Comparison of ENCODE assay signal across 24 cellular contexts in the genomic region with DNA sequence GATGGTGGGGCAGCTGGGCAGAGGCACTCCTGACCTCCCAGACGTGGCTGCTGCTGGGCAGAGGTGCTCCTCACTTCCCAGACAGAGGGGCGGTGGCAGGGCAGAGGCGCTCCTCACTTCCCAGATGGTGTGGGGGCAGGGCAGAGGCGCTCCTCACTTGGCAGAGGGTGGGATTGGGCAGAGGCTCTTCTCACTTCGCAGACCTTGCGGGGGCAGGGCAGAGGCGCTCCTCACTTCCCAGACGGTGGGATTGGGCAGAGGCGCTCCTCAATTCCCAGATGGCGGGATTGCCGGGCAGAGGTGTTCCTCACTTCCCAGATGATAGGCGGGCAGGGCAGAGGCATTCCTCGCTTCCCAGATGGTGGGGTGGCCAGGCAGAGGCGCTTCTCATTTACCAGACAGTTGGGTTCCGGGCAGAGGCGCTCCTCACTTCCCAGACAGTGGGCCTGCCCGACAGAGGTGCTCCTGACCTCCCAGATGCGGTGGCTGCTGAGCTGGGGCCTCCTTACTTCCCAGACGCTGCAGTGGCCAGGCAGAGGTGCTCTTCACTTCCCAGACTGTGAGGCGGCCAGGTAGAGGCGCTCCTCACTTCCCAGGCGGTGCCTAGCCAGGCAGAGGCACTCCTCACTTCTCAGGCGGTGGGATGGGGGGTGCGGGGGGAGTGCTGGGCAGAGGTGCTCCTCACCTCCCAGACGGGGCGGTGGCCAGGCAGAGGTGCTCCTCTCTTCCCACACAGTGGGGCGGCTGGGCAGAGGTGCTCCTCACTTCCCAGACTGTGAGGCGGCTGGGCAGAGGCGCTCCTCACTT. TPM values are rescaled to one million over a fixed set of nuclear protein-coding genes. Genes with fewer than 3 reads are reported as not detected.
DNase-seq lines count a peak whose midpoint lies in the region; TF ChIP-seq lines count a peak whose summit lies in the region.
"Had no signal": no experiment of that assay in that cellular context is flagged by ENCODE, and none has a peak within 500 bp of the region (broad histone marks: within the 10 kb centered on the region; RNA-seq: fewer than 3 reads in every experiment).

No MANE protein-coding gene starts in this region.

- no peaks in the 10 kb centered on the region for H3K9me2 ChIP-seq in Karpas-422 (replicated peaks; ENCODE audit: insufficient read depth, low read length)

- no peak overlapping the region for H3K27ac Mint-ChIP-seq in endodermal cell
- H3K27ac Mint-ChIP-seq: CD4-positive, alpha-beta T cell; CD8-positive, alpha-beta T cell had no signal

- no peaks in the 10 kb centered on the region for H3K79me2 ChIP-seq in Karpas-422 (ENCODE audit: low read length)

- H3K9me3 ChIP-seq in Karpas-422 (ENCODE audit: low read length) (no peaks in the 10 kb centered on the region), endodermal cell (ENCODE audit: control insufficient read depth, low read length) (no peaks in the 10 kb centered on the region), neuronal stem cell (replicated peaks in 1 of 2; ENCODE audit: control insufficient read depth in 2 of 2, insufficient read depth in 1 of 2, low read depth in 1 of 2, low read length in 2 of 2) (peaks cover 0 to 8% of the 10 kb centered on the region in 2 donors)

- H3K14ac ChIP-seq in neuronal stem cell (ENCODE audit: low read length), result no peak overlapping the region

- H3K4me3 ChIP-seq in Karpas-422 (ENCODE audit: low read length) (no peak overlapping the region), endodermal cell (ENCODE audit: low read length) (no peak overlapping the region), neuronal stem cell (ENCODE audit: low read length in 2 of 2) (no peak overlapping the region)
- H3K4me3 ChIP-seq: BLaER1 treated with 17β-estradiol and CSF1 and Interleukin-3, amounts not matched to agents 10 nM and 100 nM; GM12878 had no signal

- peak overlapping the region; percentile 43 for H2AK5ac ChIP-seq in neuronal stem cell (ENCODE audit: low read depth, low read length)

- H3K27ac ChIP-seq in Karpas-422 (ENCODE audit: low read length) (no peak overlapping the region), endodermal cell (ENCODE audit: low read depth, low read length) (no peak overlapping the region), neuronal stem cell (replicated peaks; ENCODE audit: low read length) (no peak overlapping the region)
- H3K27ac ChIP-seq: BLaER1 treated with 17β-estradiol and CSF1 and Interleukin-3, amounts not matched to agents 10 nM and 100 nM; C4-2B had no signal

- 86 to 89% methylated on average over 11 to 29 of the region's 29 CpGs for WGBS in endodermal cell (ENCODE audit: insufficient coverage in 1 of 2, insufficient read length in 1 of 2), 2 experiments
- WGBS in neuronal stem cell (ENCODE audit: extremely low coverage in 2 of 2, insufficient read length in 2 of 2, insufficient replicate concordance in 1 of 2), 2 donors, result no CpG with 5 or more reads among the region's 29 CpGs

- H2BK12ac ChIP-seq in neuronal stem cell (ENCODE audit: low read length), result no peak overlapping the region

- H3K4me1 Mint-ChIP-seq in endodermal cell, result peaks cover 7% of the 10 kb centered on the region

- no peak overlapping the region for H4K91ac ChIP-seq in neuronal stem cell (ENCODE audit: low read depth, low read length, poor library complexity)

- no peak overlapping the region for H2BK15ac ChIP-seq in neuronal stem cell (ENCODE audit: low read length)

- H3K27me3 ChIP-seq in Karpas-422 (ENCODE audit: low read length) (no peaks in the 10 kb centered on the region), endodermal cell (ENCODE audit: control insufficient read depth, insufficient read depth, low read length, poor library complexity, severe bottlenecking) (no peaks in the 10 kb centered on the region), neuronal stem cell (ENCODE audit: control insufficient read depth in 3 of 3, insufficient read depth in 3 of 3, low read depth in 1 of 3, low read length in 3 of 3) (peaks cover 0 to 4% (median 0%) of the 10 kb centered on the region in 3 experiments)
- H3K27me3 ChIP-seq: BLaER1 treated with 17β-estradiol and CSF1 and Interleukin-3, amounts not matched to agents 10 nM and 100 nM had no signal

- H3K27me3 Mint-ChIP-seq in endodermal cell (ENCODE audit: insufficient read depth), result peaks cover 2% of the 10 kb centered on the region
- H3K27me3 Mint-ChIP-seq: CD4-positive, alpha-beta T cell had no signal

- no peak overlapping the region for H3K4ac ChIP-seq in neuronal stem cell (ENCODE audit: low read length)

- H2BK5ac ChIP-seq in neuronal stem cell (ENCODE audit: low read length), result no peak overlapping the region

- no peak overlapping the region for H3K4me3 Mint-ChIP-seq in endodermal cell
- H3K4me3 Mint-ChIP-seq: CD4-positive, alpha-beta T cell; CD8-positive, alpha-beta T cell had no signal

- peak; percentile 6 for DNase-seq in Karpas-422
- peak; percentile 36 for DNase-seq in endodermal cell
- no peak for DNase-seq in neuronal stem cell (ENCODE audit: low spot score)
- DNase-seq in RPMI8226, result no peak
- no peak for DNase-seq in NCI-H1694 treated with DMSO at 0.1 percent for 48 hours (lab: John Stamatoyannopoulos, UW)
- DNase-seq in COLO668 (lab: John Stamatoyannopoulos, UW; ENCODE audit: unreplicated experiment), result no peak
- DNase-seq: 8988T; ACHN; CD4-positive, alpha-beta T cell; CD8-positive, alpha-beta T cell; COR-L47; DMS153; DMS53; DMS79; DND-41; EL; GDM1 had no signal

- no peak overlapping the region for H3K4me2 ChIP-seq in Karpas-422 (ENCODE audit: low read depth, low read length, poor library complexity, severe bottlenecking)
- no peak overlapping the region for H3K4me2 ChIP-seq in neuronal stem cell (ENCODE audit: insufficient read depth, low read length, poor library complexity, severe bottlenecking)
- H3K4me2 ChIP-seq: BLaER1 treated with 17β-estradiol and CSF1 and Interleukin-3, amounts not matched to agents 10 nM and 100 nM had no signal

- no peaks in the 10 kb centered on the region for H4K20me1 ChIP-seq in Karpas-422 (ENCODE audit: insufficient read depth, low read depth, low read length)
- H4K20me1 ChIP-seq: BLaER1 treated with 17β-estradiol and CSF1 and Interleukin-3, amounts not matched to agents 10 nM and 100 nM had no signal

- H3K4me1 ChIP-seq in Karpas-422 (ENCODE audit: low read length) (no peaks in the 10 kb centered on the region), endodermal cell (ENCODE audit: control insufficient read depth, insufficient read depth, low read length) (no peaks in the 10 kb centered on the region), neuronal stem cell (ENCODE audit: control insufficient read depth in 2 of 2, insufficient read depth in 1 of 2, low read depth in 1 of 2, low read length in 2 of 2) (peaks cover 0 to 2% of the 10 kb centered on the region in 2 donors)

- no peaks in the 10 kb centered on the region for H3K36me3 ChIP-seq in Karpas-422 (ENCODE audit: insufficient read depth, low read length)
- no peaks in the 10 kb centered on the region for H3K36me3 ChIP-seq in endodermal cell (ENCODE audit: control insufficient read depth, insufficient read depth, low read length)
- no peaks in the 10 kb centered on the region for H3K36me3 ChIP-seq in neuronal stem cell (replicated peaks in 1 of 2; ENCODE audit: control insufficient read depth in 2 of 2, insufficient read depth in 2 of 2, low read length in 2 of 2)
- H3K36me3 ChIP-seq: BLaER1 treated with 17β-estradiol and CSF1 and Interleukin-3, amounts not matched to agents 10 nM and 100 nM had no signal

- no peaks in the 10 kb centered on the region for H3K79me1 ChIP-seq in neuronal stem cell (ENCODE audit: low read depth, low read length)

- no peak overlapping the region for H2BK120ac ChIP-seq in neuronal stem cell (ENCODE audit: low read depth, low read length)

- H3K9me3 Mint-ChIP-seq in endodermal cell, result peaks cover 34% of the 10 kb centered on the region

- no peak overlapping the region for H3K9ac ChIP-seq in Karpas-422 (ENCODE audit: low read length)
- no peak overlapping the region for H3K9ac ChIP-seq in endodermal cell (ENCODE audit: extremely low read depth, low read length, poor library complexity, severe bottlenecking)
- no peak overlapping the region for H3K9ac ChIP-seq in neuronal stem cell (ENCODE audit: low read depth, low read length, poor library complexity)
- H3K9ac ChIP-seq: BLaER1 treated with 17β-estradiol and CSF1 and Interleukin-3, amounts not matched to agents 10 nM and 100 nM had no signal

- H3K36me3 Mint-ChIP-seq in endodermal cell (ENCODE audit: low read depth), result no peaks in the 10 kb centered on the region
- H3K36me3 Mint-ChIP-seq: CD8-positive, alpha-beta T cell had no signal

- TF ChIP-seq CTCF in endodermal cell (conservative IDR thresholded peaks at IDR 0.05), result no peak

- no peak overlapping the region for H4K8ac ChIP-seq in neuronal stem cell (ENCODE audit: low read depth, low read length)

- H3K23ac ChIP-seq in neuronal stem cell (ENCODE audit: low read depth, low read length, poor library complexity), result no peak overlapping the region

- H2AFZ ChIP-seq in Karpas-422 (ENCODE audit: low read length), result no peak overlapping the region
- H2AFZ ChIP-seq in neuronal stem cell (ENCODE audit: low read length), result no peak overlapping the region

- no peak overlapping the region for H3K18ac ChIP-seq in neuronal stem cell (ENCODE audit: low read length)

RNA-seq across cellular contexts. Expression of a gene that starts 25.3 kb away (rescaled TPM):
- total RNA-seq in Karpas-422 (2014; rRNA removed; shearing (Covaris generic); ENCODE audit: low replicate concordance), result not detected in 2 replicates
- not detected for total RNA-seq in endodermal cell
- polyA plus RNA-seq in endodermal cell (2013, experiment 1 of 2), result not detected
- polyA plus RNA-seq in endodermal cell (2013, experiment 2 of 2), result not detected
- polyA plus RNA-seq in neuronal stem cell (2013, experiment 1 of 2), result 0.01 TPM
- polyA plus RNA-seq in neuronal stem cell (2013, experiment 2 of 2), result 0.03 TPM
- total RNA-seq: A673; CD4-positive, alpha-beta T cell; CD8-positive, alpha-beta T cell; Daoy; G401; GM12878 had no signal
- polyA plus RNA-seq: BJ, GM12878 had no signal

Comparison
In these comparisons a context has a peak if more than half of its experiments do, and no peak if none do; other contexts are left out.
1. DNase-seq: peak in Karpas-422 (single experiment) and endodermal cell (single experiment); none in neuronal stem cell (single experiment), RPMI8226 (single experiment), NCI-H1694 treated with DMSO at 0.1 percent for 48 hours (single experiment) and COLO668 (single experiment).